ENCODE assay signal across 8 cellular contexts in genomic region chr12:53048033-53048779, GRCh38. TPM values are rescaled to one million over a fixed set of nuclear protein-coding genes. Genes with fewer than 3 reads are reported as not detected.
DNase-seq lines count a peak whose midpoint lies in the region; ATAC-seq and TF ChIP-seq lines count a peak whose summit lies in the region.

No MANE protein-coding gene starts in this region.

- peak overlapping the region; percentile 62 for H3K9ac ChIP-seq in neural cell (ENCODE audit: low read length)

- H3K9me2 ChIP-seq in neural cell (ENCODE audit: insufficient read depth, low read length): no peaks in the 10 kb centered on the region

- H4K20me1 ChIP-seq in neural cell (ENCODE audit: insufficient read depth): no peaks in the 10 kb centered on the region

- H2AFZ ChIP-seq in neural cell (ENCODE audit: low read depth, low read length): no peak overlapping the region

- no peak for TF ChIP-seq EP300 in neural cell (conservative IDR thresholded peaks at IDR 0.05; ENCODE audit: poor library complexity, severe bottlenecking)

- H3K4me3 Mint-ChIP-seq in T-cell: peak overlapping the region; percentile 49 to 60 (median 54)

- no peak overlapping the region for H3K27ac ChIP-seq in neural cell (ENCODE audit: low read length)

- no peak overlapping the region for H3K4me3 ChIP-seq in GM06990 (replicated peaks; ENCODE audit: low read depth, low read length)
- H3K4me3 ChIP-seq in neural cell (ENCODE audit: low read length): peak overlapping the region; percentile 60

- no peaks in the 10 kb centered on the region for H3K79me2 ChIP-seq in neural cell (replicated peaks; ENCODE audit: insufficient read depth, low read length)

- H3K27me3 ChIP-seq in GM06990 (replicated peaks; ENCODE audit: control insufficient read depth, insufficient read depth, low read length) (peaks cover 3% of the 10 kb centered on the region), neural cell (ENCODE audit: insufficient read depth, low read depth, low read length) (no peaks in the 10 kb centered on the region)

- ATAC-seq in T-cell (replicated peaks in 1 of 4) (no peak), HG02973 (IDR thresholded peaks at IDR 0.05; ENCODE audit: unreplicated experiment) (no peak)

- TF ChIP-seq CTCF in GM06990 (IDR thresholded peaks at IDR 0.05; ENCODE audit: insufficient read depth, low read length, poor library complexity, severe bottlenecking) (peak; percentile 2), neural cell (IDR thresholded peaks at IDR 0.05; ENCODE audit: poor library complexity, severe bottlenecking) (no peak)

- POLR2A ChIA-PET in T-cell (lab: Charles Lee): interaction anchor here in 1 of 2 donors (0.6 kb wide), 2 partner anchors 55 to 626 kb away, joined by 4 to 5 read pairs; no protein-coding TSS in a partner anchor

- no peaks in the 10 kb centered on the region for H3F3A ChIP-seq in neural cell (ENCODE audit: insufficient read depth, low read length, poor library complexity, severe bottlenecking)

- CTCF ChIA-PET in T-cell (lab: Charles Lee): interaction anchor here (0.5 to 1.5 kb wide), 6 partner anchors 10 to 31 kb away, joined by 3 to 7 read pairs (median 3); partner anchors contain the start of gene SPRYD3 (in 1 of the 2)

- no peaks in the 10 kb centered on the region for H3K9me3 ChIP-seq in neural cell (ENCODE audit: low read length)

- no peak for TF ChIP-seq RAD21 in neural cell (conservative IDR thresholded peaks at IDR 0.05)

- H3K27ac Mint-ChIP-seq in T-cell: peak overlapping the region; percentile 46 to 82

- no peak overlapping the region for H3K4me2 ChIP-seq in neural cell (ENCODE audit: low read length)

- H3K36me3 Mint-ChIP-seq in T-cell: no peaks in the 10 kb centered on the region

- no peaks in the 10 kb centered on the region for H3K36me3 ChIP-seq in GM06990 (ENCODE audit: control insufficient read depth, insufficient read depth, low read length)
- H3K36me3 ChIP-seq in neural cell (ENCODE audit: insufficient read depth, low read length): no peaks in the 10 kb centered on the region

- DNase-seq in 8988T (peak; percentile 79), GM06990 (ENCODE audit: extremely low read depth, insufficient read length) (no peak), T-cell (peak in 1 of 34 experiments; percentile 23), fibroblast of gingiva (ENCODE audit: low read depth) (peak; percentile 58), NCI-H2081 treated with DMSO at 0.1 percent for 48 hours (lab: John Stamatoyannopoulos, UW) (no peak), GOT3 (lab: John Stamatoyannopoulos, UW) (no peak)

- no peaks in the 10 kb centered on the region for H3K27me3 Mint-ChIP-seq in T-cell

- no peaks in the 10 kb centered on the region for H3K9me3 Mint-ChIP-seq in T-cell

- peaks cover 11 to 20% (median 14%) of the 10 kb centered on the region in 3 donors for H3K4me1 Mint-ChIP-seq in T-cell

TF ChIP-seq in neural cell, 6 proteins besides CTCF, POLR2A, EP300 and RAD21:
- no peak for TF ChIP-seq POLR2AphosphoS5 (IDR thresholded peaks at IDR 0.05)
- no peak for TF ChIP-seq EZH2 (IDR thresholded peaks at IDR 0.05; ENCODE audit: borderline replicate concordance, insufficient read depth, low read length, poor library complexity, severe bottlenecking)
- TF ChIP-seq SMC3 (conservative IDR thresholded peaks at IDR 0.05; ENCODE audit: poor library complexity): no peak
- TF ChIP-seq TAF1 (IDR thresholded peaks at IDR 0.05; ENCODE audit: low read depth): no peak
- TF ChIP-seq, protein P1, sequence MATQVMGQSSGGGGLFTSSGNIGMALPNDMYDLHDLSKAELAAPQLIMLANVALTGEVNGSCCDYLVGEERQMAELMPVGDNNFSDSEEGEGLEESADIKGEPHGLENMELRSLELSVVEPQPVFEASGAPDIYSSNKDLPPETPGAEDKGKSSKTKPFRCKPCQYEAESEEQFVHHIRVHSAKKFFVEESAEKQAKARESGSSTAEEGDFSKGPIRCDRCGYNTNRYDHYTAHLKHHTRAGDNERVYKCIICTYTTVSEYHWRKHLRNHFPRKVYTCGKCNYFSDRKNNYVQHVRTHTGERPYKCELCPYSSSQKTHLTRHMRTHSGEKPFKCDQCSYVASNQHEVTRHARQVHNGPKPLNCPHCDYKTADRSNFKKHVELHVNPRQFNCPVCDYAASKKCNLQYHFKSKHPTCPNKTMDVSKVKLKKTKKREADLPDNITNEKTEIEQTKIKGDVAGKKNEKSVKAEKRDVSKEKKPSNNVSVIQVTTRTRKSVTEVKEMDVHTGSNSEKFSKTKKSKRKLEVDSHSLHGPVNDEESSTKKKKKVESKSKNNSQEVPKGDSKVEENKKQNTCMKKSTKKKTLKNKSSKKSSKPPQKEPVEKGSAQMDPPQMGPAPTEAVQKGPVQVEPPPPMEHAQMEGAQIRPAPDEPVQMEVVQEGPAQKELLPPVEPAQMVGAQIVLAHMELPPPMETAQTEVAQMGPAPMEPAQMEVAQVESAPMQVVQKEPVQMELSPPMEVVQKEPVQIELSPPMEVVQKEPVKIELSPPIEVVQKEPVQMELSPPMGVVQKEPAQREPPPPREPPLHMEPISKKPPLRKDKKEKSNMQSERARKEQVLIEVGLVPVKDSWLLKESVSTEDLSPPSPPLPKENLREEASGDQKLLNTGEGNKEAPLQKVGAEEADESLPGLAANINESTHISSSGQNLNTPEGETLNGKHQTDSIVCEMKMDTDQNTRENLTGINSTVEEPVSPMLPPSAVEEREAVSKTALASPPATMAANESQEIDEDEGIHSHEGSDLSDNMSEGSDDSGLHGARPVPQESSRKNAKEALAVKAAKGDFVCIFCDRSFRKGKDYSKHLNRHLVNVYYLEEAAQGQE (IDR thresholded peaks at IDR 0.05; ENCODE audit: borderline replicate concordance): no peak
- TF ChIP-seq MXI1 (conservative IDR thresholded peaks at IDR 0.05; ENCODE audit: poor library complexity, severe bottlenecking): no peak

RNA-seq across cellular contexts. Expression of gene TNS2, which starts 1.7 kb away (rescaled TPM):
- total RNA-seq in T-cell: 1 to 10 TPM; 2.5 to 5.1 (median 3.0) TPM
- polyA plus RNA-seq in neural cell: 4.2 and 7.9 TPM in 2 replicates
- 5.2 and 7.5 TPM in 2 replicates for polyA minus RNA-seq in neural cell

RNA-seq across cellular contexts. Expression of gene SPRYD3, which starts 31.0 kb away (rescaled TPM):
- total RNA-seq in T-cell: 10 to 100 TPM; 29.3 to 65.0 (median 58.2) TPM
- polyA plus RNA-seq in neural cell: 20.8 and 21.0 TPM in 2 replicates
- 31.4 and 34.6 TPM in 2 replicates for polyA minus RNA-seq in neural cell

RNA-seq across cellular contexts. Expression of gene EIF4B, which starts 42.0 kb away (rescaled TPM):
- total RNA-seq in T-cell: 100 to 1,000 TPM; 710 to 755 (median 729) TPM
- polyA plus RNA-seq in neural cell: 329 and 333 TPM in 2 replicates
- polyA minus RNA-seq in neural cell: 636 and 641 TPM in 2 replicates

RNA-seq across cellular contexts. Expression of gene IGFBP6, which starts 49.3 kb away (rescaled TPM):
- 1 to 10 TPM in 1 of 5 donors, under 1 TPM in 2, not detected in 2; 0.67 to 1.4 (median 0.79) TPM for total RNA-seq in T-cell
- 0.26 TPM in 1 of 2 replicates, not detected in the other for polyA plus RNA-seq in neural cell
- not detected in 2 replicates for polyA minus RNA-seq in neural cell

RNA-seq across cellular contexts. Expression of gene SOAT2, which starts 55.1 kb away (rescaled TPM):
- total RNA-seq in T-cell: 1 to 10 TPM in 2 of 5 donors, under 1 TPM in 3; 0.82 to 1.6 (median 0.89) TPM
- polyA plus RNA-seq in neural cell: not detected in 2 replicates
- polyA minus RNA-seq in neural cell: not detected in 2 replicates

Comparison
In these comparisons a context has a peak if more than half of its experiments do, and no peak if none do; other contexts are left out.
1. DNase-seq: peak in 8988T (single experiment) and fibroblast of gingiva (single experiment); none in GM06990 (single experiment), NCI-H2081 treated with DMSO at 0.1 percent for 48 hours (single experiment) and GOT3 (single experiment).